Comparison of ENCODE assay signal across 28 cellular contexts in the genomic region with DNA sequence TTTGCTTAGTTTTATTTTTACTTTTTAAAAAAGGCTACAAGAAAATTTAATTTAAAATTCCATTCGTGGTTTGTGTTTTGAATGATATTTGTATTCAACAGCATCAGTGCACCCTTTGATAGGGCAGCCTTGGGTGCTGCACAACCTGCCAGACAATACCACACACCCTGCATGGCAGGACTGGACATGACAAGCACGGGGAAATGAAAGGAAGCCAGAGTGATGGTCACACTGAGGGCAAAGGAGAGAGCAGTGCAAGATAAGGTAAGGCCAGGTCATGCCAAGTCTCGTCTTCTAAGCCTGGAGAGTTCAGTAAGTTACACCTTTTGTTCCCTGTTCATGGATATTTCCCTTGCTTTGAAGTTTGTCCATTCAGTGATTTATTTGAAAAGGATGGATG.
"Had no signal": no experiment of that assay in that cellular context is flagged by ENCODE, and none has a peak within 500 bp of the region (broad histone marks: within the 10 kb centered on the region; RNA-seq: fewer than 3 reads in every experiment).

No MANE protein-coding gene starts in this region.

- DNase-seq: heart right ventricle; kidney glomerular epithelial cell; left cardiac atrium; left lung; natural killer cell; nephron progenitor cell; ovary; retina; right cardiac atrium; sigmoid colon; small intestine; spleen; stimulated activated CD4-positive, alpha-beta T cell treated with anti-CD3 and anti-CD28 coated beads, Interleukin-4, amount 100 ng/mL, for 24 hours; stimulated activated naive CD4-positive, alpha-beta T cell; tibial artery; trophoblast cell; upper lobe of right lung had no signal

- H3K4me1 ChIP-seq: heart right ventricle, left lung, prostate gland, sigmoid colon, spleen, suprapubic skin, tibial artery, upper lobe of right lung had no signal

- H3K36me3 Mint-ChIP-seq: memory B cell; natural killer cell; neural progenitor cell; stimulated activated effector memory CD8-positive, alpha-beta T cell treated with anti-CD3 and anti-CD28 coated beads, Interleukin-12 subunit alpha, Interleukin-12 subunit beta, amount 100 ng/mL, for 72 hours had no signal

- H3K27me3 ChIP-seq: heart right ventricle, hepatocyte, left lung, neural progenitor cell, ovary, sigmoid colon, spleen, suprapubic skin, tibial artery, upper lobe of right lung had no signal

- H3K9me3 Mint-ChIP-seq: memory B cell; natural killer cell; nephron progenitor cell; neural progenitor cell; stimulated activated effector memory CD8-positive, alpha-beta T cell treated with anti-CD3 and anti-CD28 coated beads, Interleukin-12 subunit alpha, Interleukin-12 subunit beta, amount 100 ng/mL, for 72 hours; stimulated activated naive CD8-positive, alpha-beta T cell treated with anti-CD3 and anti-CD28 coated beads, Interleukin-15, Interleukin-2, amounts not matched to agents 100 ng/mL and 50 ng/mL, for 24 hours had no signal

- H3K4me3 Mint-ChIP-seq: memory B cell; natural killer cell; nephron progenitor cell; neural progenitor cell; stimulated activated effector memory CD8-positive, alpha-beta T cell treated with anti-CD3 and anti-CD28 coated beads, Interleukin-12 subunit alpha, Interleukin-12 subunit beta, amount 100 ng/mL, for 72 hours; stimulated activated naive CD8-positive, alpha-beta T cell treated with anti-CD3 and anti-CD28 coated beads, Interleukin-15, Interleukin-2, amounts not matched to agents 100 ng/mL and 50 ng/mL, for 24 hours had no signal

- FAIRE-seq: keratinocyte, small intestine, urothelium cell line had no signal

- H3K4me3 ChIP-seq: heart right ventricle, hepatocyte, left lung, lung, neural progenitor cell, ovary, prostate gland, sigmoid colon, spleen, suprapubic skin, thoracic aorta, tibial artery, upper lobe of right lung had no signal

- H3K4me2 ChIP-seq: hepatocyte, neural progenitor cell had no signal

- H3K27ac Mint-ChIP-seq: memory B cell; natural killer cell; nephron progenitor cell; neural progenitor cell; stimulated activated effector memory CD8-positive, alpha-beta T cell treated with anti-CD3 and anti-CD28 coated beads, Interleukin-12 subunit alpha, Interleukin-12 subunit beta, amount 100 ng/mL, for 72 hours; stimulated activated naive CD8-positive, alpha-beta T cell treated with anti-CD3 and anti-CD28 coated beads, Interleukin-15, Interleukin-2, amounts not matched to agents 100 ng/mL and 50 ng/mL, for 24 hours had no signal

- H3K4me1 Mint-ChIP-seq: memory B cell; natural killer cell; stimulated activated effector memory CD8-positive, alpha-beta T cell treated with anti-CD3 and anti-CD28 coated beads, Interleukin-12 subunit alpha, Interleukin-12 subunit beta, amount 100 ng/mL, for 72 hours had no signal

- H3K9me3 ChIP-seq: heart right ventricle, left lung, ovary, prostate gland, sigmoid colon, spleen, suprapubic skin, thoracic aorta, tibial artery, upper lobe of right lung had no signal

- H3K27ac ChIP-seq: heart right ventricle, hepatocyte, left lung, neural progenitor cell, ovary, prostate gland, sigmoid colon, spleen, suprapubic skin, thoracic aorta, tibial artery, upper lobe of right lung had no signal

- H2AFZ ChIP-seq: hepatocyte, neural progenitor cell had no signal

- ATAC-seq: heart right ventricle; left cardiac atrium; left lung; natural killer cell; right cardiac atrium; stimulated activated effector memory CD8-positive, alpha-beta T cell treated with anti-CD3 and anti-CD28 coated beads, Interleukin-12 subunit alpha, Interleukin-12 subunit beta, amount 100 ng/mL, for 72 hours; upper lobe of right lung had no signal

- H3K27me3 Mint-ChIP-seq: stimulated activated naive CD8-positive, alpha-beta T cell treated with anti-CD3 and anti-CD28 coated beads, Interleukin-15, Interleukin-2, amounts not matched to agents 100 ng/mL and 50 ng/mL, for 24 hours had no signal

- H3K79me2 ChIP-seq: hepatocyte had no signal

- H3K9ac ChIP-seq: neural progenitor cell had no signal

- H3K36me3 ChIP-seq: heart right ventricle, left lung, neural progenitor cell, ovary, prostate gland, sigmoid colon, spleen, suprapubic skin, thoracic aorta, tibial artery, upper lobe of right lung had no signal
